In genomic region chr5:151451626-151452520, GRCh38 we compare ENCODE assay signal across 9 cellular contexts. TPM values are rescaled to one million over a fixed set of nuclear protein-coding genes. Genes with fewer than 3 reads are reported as not detected.
DNase-seq lines count a peak whose midpoint lies in the region; ATAC-seq and TF ChIP-seq lines count a peak whose summit lies in the region.
"Had no signal": no experiment of that assay in that cellular context is flagged by ENCODE, and none has a peak within 500 bp of the region (broad histone marks: within the 10 kb centered on the region; RNA-seq: fewer than 3 reads in every experiment).

No MANE protein-coding gene starts in this region.

- ATAC-seq in GM21723 (IDR thresholded peaks at IDR 0.05; ENCODE audit: unreplicated experiment), result peak; percentile 53
- ATAC-seq in gastroesophageal sphincter, result no peak

- H3K4me3 ChIP-seq in GM12864 (ENCODE audit: low read depth, low read length), result no peak overlapping the region
- no peak overlapping the region for H3K4me3 ChIP-seq in gastroesophageal sphincter

- 71 to 78% methylated on average over 6 to 7 of the region's 8 CpGs for WGBS in gastroesophageal sphincter (ENCODE audit: low coverage in 1 of 2), 2 donors

- no peaks in the 10 kb centered on the region for H3K36me3 ChIP-seq in gastroesophageal sphincter

- H3K9me3 Mint-ChIP-seq in immature natural killer cell, result no peaks in the 10 kb centered on the region
- H3K9me3 Mint-ChIP-seq: activated naive CD4-positive, alpha-beta T cell treated with anti-CD3 and anti-CD28 coated beads, Interleukin-2, amount 50 U/mL, for 24 hours had no signal

- H3K4me3 Mint-ChIP-seq in immature natural killer cell, result no peak overlapping the region
- H3K4me3 Mint-ChIP-seq: activated naive CD4-positive, alpha-beta T cell treated with anti-CD3 and anti-CD28 coated beads, Interleukin-2, amount 50 U/mL, for 24 hours had no signal

- TF ChIP-seq EP300 in gastroesophageal sphincter (IDR thresholded peaks at IDR 0.05), result no peak

- peaks cover 0 to 4% (median 0%) of the 10 kb centered on the region in 3 donors for H3K36me3 Mint-ChIP-seq in immature natural killer cell
- H3K36me3 Mint-ChIP-seq: activated naive CD4-positive, alpha-beta T cell treated with anti-CD3 and anti-CD28 coated beads, Interleukin-2, amount 50 U/mL, for 24 hours had no signal

- TF ChIP-seq POLR2A in gastroesophageal sphincter (IDR thresholded peaks at IDR 0.05), result no peak

- H3K27me3 ChIP-seq in gastroesophageal sphincter, result no peaks in the 10 kb centered on the region

- peaks cover 22% of the 10 kb centered on the region in 2 donors for H3K4me1 Mint-ChIP-seq in immature natural killer cell

- no peak for TF ChIP-seq CTCF in GM12864 (IDR thresholded peaks at IDR 0.05; ENCODE audit: low read depth, low read length, missing control alignments)
- no peak for TF ChIP-seq CTCF in gastroesophageal sphincter (IDR thresholded peaks at IDR 0.05)

- H3K4me1 ChIP-seq in gastroesophageal sphincter, result peaks cover 0 to 32% (median 0%) of the 10 kb centered on the region in 3 donors

- no peak overlapping the region for H3K27ac ChIP-seq in gastroesophageal sphincter

- DNase-seq in GM12864 (ENCODE audit: low read depth) (peak; percentile 46), HT1080 (ENCODE audit: low read depth) (peak; percentile 58), kidney tubule cell (ENCODE audit: low spot score) (peak; percentile 66), cerebellar nuclear complex (lab: John Stamatoyannopoulos, UW) (no peak), immature natural killer cell (no peak), MV-4-11 (lab: John Stamatoyannopoulos, UW) (no peak)

- H3K9me3 ChIP-seq in gastroesophageal sphincter, result no peaks in the 10 kb centered on the region

- H3K27ac Mint-ChIP-seq in immature natural killer cell, result no peak overlapping the region
- H3K27ac Mint-ChIP-seq: activated naive CD4-positive, alpha-beta T cell treated with anti-CD3 and anti-CD28 coated beads, Interleukin-2, amount 50 U/mL, for 24 hours had no signal

- H3K27me3 Mint-ChIP-seq in immature natural killer cell (ENCODE audit: low read depth in 3 of 3), result peaks cover 5 to 11% (median 7%) of the 10 kb centered on the region in 3 donors
- H3K27me3 Mint-ChIP-seq: activated naive CD4-positive, alpha-beta T cell treated with anti-CD3 and anti-CD28 coated beads, Interleukin-2, amount 50 U/mL, for 24 hours had no signal

RNA-seq across cellular contexts. Expression of gene SLC36A1, which starts 4.5 kb away (rescaled TPM):
- total RNA-seq in HT1080 (2014; rRNA removed; shearing (Covaris generic)), result 7.4 and 10.6 TPM in 2 replicates
- 4.2 and 4.8 TPM in 2 replicates for polyA plus RNA-seq in HT1080 (2015; cell fraction: cytosol; rRNA removed)
- 8.3 and 8.5 TPM in 2 replicates for polyA plus RNA-seq in HT1080 (2015; cell fraction: nucleus; rRNA removed)
- polyA plus RNA-seq in immature natural killer cell, result 1 to 10 TPM in 2 of 3 donors, under 1 TPM in 1; 0.51 to 2.8 (median 1.4) TPM
- total RNA-seq in gastroesophageal sphincter, result 10 to 100 TPM in 1 of 4 donors, 1 to 10 TPM in 3; 7.0 to 14.0 (median 8.5) TPM

Comparison
In these comparisons a context has a peak if more than half of its experiments do, and no peak if none do; other contexts are left out.
1. DNase-seq: peak in GM12864 (single experiment), HT1080 (single experiment) and kidney tubule cell (single experiment); none in cerebellar nuclear complex (0 of 2), immature natural killer cell (0 of 3) and MV-4-11 (single experiment).